In genomic region chr6:14274016-14274415, GRCh38 we compare ENCODE assay signal across 1 cellular context.
TF ChIP-seq lines count a peak whose summit lies in the region.

No MANE protein-coding gene starts in this region.

TF ChIP-seq in SK-N-SH treated with all-trans-retinoic acid at 6 μM for 48 hours, 23 proteins besides CTCF, POLR2A, EP300 and RAD21 (continued from another document):
- no peak for TF ChIP-seq TSHZ2 (CRISPR knock-in tag; IDR thresholded peaks at IDR 0.05)
- no peak for TF ChIP-seq ZNF70 (CRISPR knock-in tag; IDR thresholded peaks at IDR 0.05)
- no peak for TF ChIP-seq OSR1 (CRISPR knock-in tag; IDR thresholded peaks at IDR 0.05)
- TF ChIP-seq TCF4 (CRISPR knock-in tag; IDR thresholded peaks at IDR 0.05; ENCODE audit: borderline replicate concordance): no peak
- no peak for TF ChIP-seq RARB (CRISPR knock-in tag; IDR thresholded peaks at IDR 0.05)
- TF ChIP-seq ESRRG (CRISPR knock-in tag; IDR thresholded peaks at IDR 0.05): no peak
TF ChIP-seq in SK-N-SH treated with all-trans-retinoic acid at 6 μM for 48 hours: peak in this region for 0.
